Comparison of ENCODE assay signal across 1 cellular context in genomic region chr6:106974999-106975698, GRCh38.
TF ChIP-seq lines count a peak whose summit lies in the region.

No MANE protein-coding gene starts in this region.

TF ChIP-seq in HepG2, 621 proteins besides CTCF, POLR2A, EP300 and RAD21 (continued from another document and continues in another):
- 0 out of 2 replicates have a peak, but pooled peaks have one; percentile 14 for TF ChIP-seq NFKB2 (CRISPR knock-in tag; IDR thresholded peaks at IDR 0.05; ENCODE audit: borderline replicate concordance)
- TF ChIP-seq ZMAT5 (CRISPR knock-in tag; IDR thresholded peaks at IDR 0.05; ENCODE audit: borderline replicate concordance, low read depth): no peak
- TF ChIP-seq SP140L (CRISPR knock-in tag; IDR thresholded peaks at IDR 0.05; ENCODE audit: borderline replicate concordance): no peak
- TF ChIP-seq HMGXB4 (CRISPR knock-in tag; IDR thresholded peaks at IDR 0.05; ENCODE audit: borderline replicate concordance in 1 of 2, low read depth in 1 of 2): peak; percentile 50 to 76
- peak; percentile 40; the same call in 1 of the 2 replicates for TF ChIP-seq KLF12 (CRISPR knock-in tag; IDR thresholded peaks at IDR 0.05; ENCODE audit: borderline replicate concordance)
- no peak for TF ChIP-seq ZBTB25 (CRISPR knock-in tag; IDR thresholded peaks at IDR 0.05)
- no peak for TF ChIP-seq ZNF513 (CRISPR knock-in tag; conservative IDR thresholded peaks at IDR 0.05)
- peak; percentile 54; the same call in 1 of the 2 replicates for TF ChIP-seq EED (CRISPR knock-in tag; IDR thresholded peaks at IDR 0.05)
- TF ChIP-seq ZNF766 (CRISPR knock-in tag; IDR thresholded peaks at IDR 0.05; ENCODE audit: borderline replicate concordance): no peak
- TF ChIP-seq SP4 (CRISPR knock-in tag; IDR thresholded peaks at IDR 0.05): 0 out of 2 replicates have a peak, but pooled peaks have one; percentile 28
- no peak for TF ChIP-seq MAZ (IDR thresholded peaks at IDR 0.05; ENCODE audit: borderline replicate concordance, low read depth, low read length)
- 0 out of 2 replicates have a peak, but pooled peaks have one; percentile 31 for TF ChIP-seq MAZ (CRISPR knock-in tag; IDR thresholded peaks at IDR 0.05; ENCODE audit: low read depth)
- peak; percentile 51; the same call in 1 of the 2 replicates for TF ChIP-seq KDM5B (CRISPR knock-in tag; IDR thresholded peaks at IDR 0.05; ENCODE audit: borderline replicate concordance)
- no peak for TF ChIP-seq REPIN1 (CRISPR knock-in tag; IDR thresholded peaks at IDR 0.05; ENCODE audit: borderline replicate concordance, low read depth)
- TF ChIP-seq ATF3 (CRISPR knock-in tag; IDR thresholded peaks at IDR 0.05): no peak
- TF ChIP-seq ZNF616 (CRISPR knock-in tag; IDR thresholded peaks at IDR 0.05; ENCODE audit: low read depth): no peak
- no peak for TF ChIP-seq HNRNPH1 (optimal IDR thresholded peaks at IDR 0.05; ENCODE audit: low read depth, low read length)
- TF ChIP-seq ZNF383 (CRISPR knock-in tag; IDR thresholded peaks at IDR 0.05; ENCODE audit: borderline replicate concordance): no peak
- peak; percentile 75; the same call in 1 of the 2 replicates for TF ChIP-seq UBTF (CRISPR knock-in tag; IDR thresholded peaks at IDR 0.05)
- TF ChIP-seq PLSCR1 (CRISPR knock-in tag; IDR thresholded peaks at IDR 0.05; ENCODE audit: borderline replicate concordance): no peak
- TF ChIP-seq ZUFSP (CRISPR knock-in tag; IDR thresholded peaks at IDR 0.05; ENCODE audit: borderline replicate concordance): no peak
- 0 out of 2 replicates have a peak, but pooled peaks have one; percentile 34 for TF ChIP-seq ZFY (CRISPR knock-in tag; IDR thresholded peaks at IDR 0.05)
- no peak for TF ChIP-seq ZBTB33 (CRISPR knock-in tag; IDR thresholded peaks at IDR 0.05)
- peak; percentile 23; the same call in 1 of the 2 replicates for TF ChIP-seq ARID5B (CRISPR knock-in tag; IDR thresholded peaks at IDR 0.05)
- no peak for TF ChIP-seq ZNF703 (CRISPR knock-in tag; IDR thresholded peaks at IDR 0.05; ENCODE audit: borderline replicate concordance)
- no peak for TF ChIP-seq ZNF546 (CRISPR knock-in tag; conservative IDR thresholded peaks at IDR 0.05)
- peak; percentile 51; the same call in 1 of the 2 replicates for TF ChIP-seq MYC (CRISPR knock-in tag; IDR thresholded peaks at IDR 0.05; ENCODE audit: borderline replicate concordance)
- 0 out of 2 replicates have a peak, but pooled peaks have one; percentile 25 for TF ChIP-seq ARID4A (CRISPR knock-in tag; IDR thresholded peaks at IDR 0.05; ENCODE audit: borderline replicate concordance)
- TF ChIP-seq HNRNPLL (IDR thresholded peaks at IDR 0.05; ENCODE audit: low read depth, low read length, poor library complexity, severe bottlenecking): peak; percentile 43
- no peak for TF ChIP-seq ZNF329 (CRISPR knock-in tag; IDR thresholded peaks at IDR 0.05; ENCODE audit: low read depth)
- 0 out of 2 replicates have a peak, but pooled peaks have one; percentile 31 for TF ChIP-seq TBX2 (CRISPR knock-in tag; IDR thresholded peaks at IDR 0.05; ENCODE audit: borderline replicate concordance)
